ENCODE assay signal across 11 cellular contexts in genomic region chr20:36313936-36314335, GRCh38.
"Had no signal": no experiment of that assay in that cellular context is flagged by ENCODE, and none has a peak within 500 bp of the region (broad histone marks: within the 10 kb centered on the region; RNA-seq: fewer than 3 reads in every experiment).

No MANE protein-coding gene starts in this region.

- ATAC-seq: left lung; naive thymus-derived CD8-positive, alpha-beta T cell had no signal

- H3K36me3 ChIP-seq: colonic mucosa, esophagus muscularis mucosa, left lung had no signal

- H3K27ac ChIP-seq: colonic mucosa, esophagus muscularis mucosa, left lung, SK-N-MC, skin epidermis, testis had no signal

- H3K4me3 Mint-ChIP-seq: naive thymus-derived CD8-positive, alpha-beta T cell; stimulated activated naive CD8-positive, alpha-beta T cell treated with anti-CD3 and anti-CD28 coated beads, Interleukin-15, Interleukin-2, amounts not matched to agents 100 ng/mL and 50 ng/mL, for 24 hours had no signal

- DNase-seq: activated CD4-positive, alpha-beta T cell treated with anti-CD3 and anti-CD28 coated beads, Interleukin-2, amount 50 U/mL, for 48 hours; activated naive CD4-positive, alpha-beta T cell treated with Interleukin-2 at 50 U/mL for 16 hours; colonic mucosa; left lung; naive thymus-derived CD8-positive, alpha-beta T cell; T1000; testis had no signal

- H3K4me1 ChIP-seq: colonic mucosa, esophagus muscularis mucosa, left lung, testis had no signal

- H3K27me3 ChIP-seq: colonic mucosa, testis had no signal

- H3K27ac Mint-ChIP-seq: naive thymus-derived CD8-positive, alpha-beta T cell had no signal

- H3K9me3 Mint-ChIP-seq: stimulated activated naive CD8-positive, alpha-beta T cell treated with anti-CD3 and anti-CD28 coated beads, Interleukin-15, Interleukin-2, amounts not matched to agents 100 ng/mL and 50 ng/mL, for 24 hours had no signal

- H3K4me3 ChIP-seq: colonic mucosa, esophagus muscularis mucosa, left lung, SK-N-MC, skin epidermis, testis had no signal

- H3K9me3 ChIP-seq: colonic mucosa, esophagus muscularis mucosa, left lung, testis had no signal
